ENCODE assay signal across 13 cellular contexts in genomic region chr1:33902486-33903209, GRCh38. TPM values are rescaled to one million over a fixed set of nuclear protein-coding genes. Genes with fewer than 3 reads are reported as not detected.
DNase-seq lines count a peak whose midpoint lies in the region; ATAC-seq and TF ChIP-seq lines count a peak whose summit lies in the region.
"Had no signal": no experiment of that assay in that cellular context is flagged by ENCODE, and none has a peak within 500 bp of the region (broad histone marks: within the 10 kb centered on the region; RNA-seq: fewer than 3 reads in every experiment).

No MANE protein-coding gene starts in this region.

- H3K4me1 ChIP-seq in psoas muscle, result no peaks in the 10 kb centered on the region
- H3K4me1 ChIP-seq: upper lobe of right lung had no signal

- TF ChIP-seq CTCF in psoas muscle (IDR thresholded peaks at IDR 0.05), result no peak

- no peak overlapping the region for H3K27ac ChIP-seq in psoas muscle
- H3K27ac ChIP-seq: dorsolateral prefrontal cortex, upper lobe of right lung had no signal

- no peak overlapping the region for H3K4me3 ChIP-seq in psoas muscle
- H3K4me3 ChIP-seq: dorsolateral prefrontal cortex, upper lobe of right lung had no signal

- no peaks in the 10 kb centered on the region for H3K36me3 ChIP-seq in psoas muscle (ENCODE audit: insufficient read depth in 1 of 2, low read depth in 1 of 2)
- H3K36me3 ChIP-seq: upper lobe of right lung had no signal

- intact Hi-C loops in psoas muscle (cut with DNase I), result no loop called here

- WGBS in psoas muscle, 3 donors, result 69 to 73% (median 69%) methylated on average over 6 of the region's 6 CpGs

- H3K27me3 ChIP-seq in psoas muscle (ENCODE audit: insufficient read depth in 3 of 3, low read length in 2 of 3), result peaks cover 0 to 11% (median 0%) of the 10 kb centered on the region in 3 donors
- H3K27me3 ChIP-seq: dorsolateral prefrontal cortex, upper lobe of right lung had no signal

- DNase-seq in HT1080 (ENCODE audit: low read depth) (peak; percentile 38), kidney tubule cell (ENCODE audit: low spot score) (peak; percentile 55), psoas muscle (no peak), amniotic stem cell (lab: John Stamatoyannopoulos, UW) (no peak)
- no peak for DNase-seq in stimulated activated CD8-positive, alpha-beta memory T cell treated with anti-CD3 and anti-CD28 coated beads, Interleukin-4, amount 100 ng/mL, for 48 hours
- DNase-seq: dorsolateral prefrontal cortex, left colon, NCI-H226, upper lobe of right lung had no signal

- peak; percentile 85 for ATAC-seq in GM18909 (IDR thresholded peaks at IDR 0.05; ENCODE audit: poor library complexity, unreplicated experiment)
- peak; percentile 86 for ATAC-seq in GM21825 (IDR thresholded peaks at IDR 0.05; ENCODE audit: unreplicated experiment)
- ATAC-seq in psoas muscle, result no peak
- no peak for ATAC-seq in HG02885 (IDR thresholded peaks at IDR 0.05; ENCODE audit: poor library complexity, unreplicated experiment)
- ATAC-seq: left colon had no signal

- H3K9me3 ChIP-seq in psoas muscle, result no peaks in the 10 kb centered on the region
- H3K9me3 ChIP-seq: upper lobe of right lung had no signal

RNA-seq across cellular contexts. Expression of gene HMGB4, which starts 38.8 kb away (rescaled TPM):
- not detected in 2 replicates for total RNA-seq in HT1080 (2014; rRNA removed; shearing (Covaris generic))
- polyA plus RNA-seq in HT1080 (2015; cell fraction: cytosol; rRNA removed), result not detected in 2 replicates
- not detected in 2 replicates for polyA plus RNA-seq in HT1080 (2015; cell fraction: nucleus; rRNA removed)
- total RNA-seq in psoas muscle, result not detected
- not detected for polyA plus RNA-seq in psoas muscle
- total RNA-seq: activated CD8-positive, alpha-beta memory T cell treated with anti-CD3 and anti-CD28 coated beads for 36 hours; dorsolateral prefrontal cortex; left colon; upper lobe of right lung had no signal

Comparison
In these comparisons a context has a peak if more than half of its experiments do, and no peak if none do; other contexts are left out.
1. ATAC-seq: peak in GM18909 (single experiment) and GM21825 (single experiment); none in psoas muscle (0 of 4) and HG02885 (single experiment).
2. DNase-seq: peak in HT1080 (single experiment) and kidney tubule cell (single experiment); none in stimulated activated CD8-positive, alpha-beta memory T cell treated with anti-CD3 and anti-CD28 coated beads, Interleukin-4, amount 100 ng/mL, for 48 hours (single experiment), psoas muscle (0 of 2) and amniotic stem cell (single experiment).